ENCODE assay signal across 1 cellular context in the genomic region with DNA sequence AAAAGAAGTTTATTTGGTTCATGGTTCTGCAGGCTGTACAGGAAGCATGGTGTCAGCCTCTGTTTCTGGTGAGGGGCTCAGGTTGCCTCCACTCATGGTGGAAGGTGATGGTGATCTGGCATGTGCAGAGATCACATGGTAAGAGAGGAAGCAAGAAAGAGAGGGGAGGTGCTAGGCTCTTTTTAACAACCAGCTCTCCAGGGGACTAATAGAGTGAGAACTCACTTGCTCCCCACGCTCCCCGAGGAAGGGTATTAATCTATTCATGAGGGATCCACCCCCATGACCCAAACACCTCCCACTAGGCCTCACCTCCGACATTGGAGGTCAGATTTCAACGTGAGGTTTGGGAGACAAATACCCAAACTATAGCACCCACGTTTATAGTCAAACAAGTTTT.
TF ChIP-seq lines count a peak whose summit lies in the region.

No MANE protein-coding gene starts in this region.

TF ChIP-seq in SK-N-SH treated with all-trans-retinoic acid at 6 μM for 48 hours, 23 proteins besides CTCF, POLR2A, EP300 and RAD21 (continued from another document):
- TF ChIP-seq PATZ1 (CRISPR knock-in tag; IDR thresholded peaks at IDR 0.05; ENCODE audit: borderline replicate concordance) (no peak), ZNF8 (CRISPR knock-in tag; IDR thresholded peaks at IDR 0.05) (no peak), ISL1 (CRISPR knock-in tag; IDR thresholded peaks at IDR 0.05) (no peak), ZFP30 (CRISPR knock-in tag; IDR thresholded peaks at IDR 0.05) (no peak), SNAI2 (CRISPR knock-in tag; IDR thresholded peaks at IDR 0.05) (no peak)
